ENCODE assay signal across 2 cellular contexts in genomic region chr3:169812844-169813677, GRCh38.
A peak's percentile ranks its signal among the peaks of the same experiment; 100 is the strongest.
TF ChIP-seq lines count a peak whose summit lies in the region.

LRRC34 (minus strand) TSS chr3:169812904; CDS start chr3:169812548, 356 bp downstream.
LRRIQ4 (plus strand) TSS chr3:169812870; CDS start chr3:169821922, 9,052 bp downstream.

TF ChIP-seq in HEK293, 187 proteins besides CTCF, POLR2A, EP300 and RAD21 (continued from another document):
- TF ChIP-seq ZNF585B (tag by site-specific recombination; IDR thresholded peaks at IDR 0.05) (peak; percentile 66), ZNF423 (tag by site-specific recombination; IDR thresholded peaks at IDR 0.05) (no peak), ZXDB (tag by site-specific recombination; IDR thresholded peaks at IDR 0.05) (no peak), BCL6B (tag by site-specific recombination; IDR thresholded peaks at IDR 0.05) (no peak), ZNF843 (tag by site-specific recombination; IDR thresholded peaks at IDR 0.05) (no peak), MEIS1 (CRISPR knock-in tag; IDR thresholded peaks at IDR 0.05; ENCODE audit: borderline replicate concordance) (no peak), ZNF211 (tag by site-specific recombination; IDR thresholded peaks at IDR 0.05; ENCODE audit: low read depth) (no peak), SP2 (tag by site-specific recombination; IDR thresholded peaks at IDR 0.05) (0 out of 2 replicates have a peak, but pooled peaks have one; percentile 44), ZNF488 (tag by site-specific recombination; IDR thresholded peaks at IDR 0.05) (no peak), ZNF777 (tag by site-specific recombination; IDR thresholded peaks at IDR 0.05; ENCODE audit: borderline replicate concordance) (no peak), ZNF335 (tag by site-specific recombination; conservative IDR thresholded peaks at IDR 0.05) (peak; percentile 1; the same call in 1 of the 2 replicates), ZNF140 (tag by site-specific recombination; IDR thresholded peaks at IDR 0.05) (no peak), ZNF24 (tag by site-specific recombination; IDR thresholded peaks at IDR 0.05) (no peak), IKZF3 (tag by site-specific recombination; IDR thresholded peaks at IDR 0.05) (peak; percentile 47; the same call in 1 of the 2 replicates), ZBTB8A (tag by site-specific recombination; IDR thresholded peaks at IDR 0.05) (no peak; the same call in 1 of the 2 replicates), ZBTB7A (tag by site-specific recombination; IDR thresholded peaks at IDR 0.05; ENCODE audit: low read depth) (no peak), ZBTB21 (tag by site-specific recombination; IDR thresholded peaks at IDR 0.05) (no peak), ZNF341 (tag by site-specific recombination; IDR thresholded peaks at IDR 0.05; ENCODE audit: low read depth) (peak; percentile 3; the same call in 1 of the 2 replicates), GLI4 (tag by site-specific recombination; IDR thresholded peaks at IDR 0.05) (no peak), ZNF629 (tag by site-specific recombination; IDR thresholded peaks at IDR 0.05) (0 out of 2 replicates have a peak, but pooled peaks have one; percentile 31), ZNF580 (tag by site-specific recombination; IDR thresholded peaks at IDR 0.05) (peak; percentile 77; the same call in 1 of the 2 replicates), ZNF449 (tag by site-specific recombination; IDR thresholded peaks at IDR 0.05) (0 out of 2 replicates have a peak, but pooled peaks have one; percentile 50), ZNF548 (tag by site-specific recombination; IDR thresholded peaks at IDR 0.05) (no peak), BCL11B (tag by site-specific recombination; IDR thresholded peaks at IDR 0.05; ENCODE audit: low read depth) (no peak), ZNF2 (tag by site-specific recombination; IDR thresholded peaks at IDR 0.05) (no peak)

TF ChIP-seq in GM12878, 131 proteins besides CTCF, POLR2A, EP300 and RAD21 (continued from another document):
- TF ChIP-seq NKRF (conservative IDR thresholded peaks at IDR 0.05) (no peak), NBN (IDR thresholded peaks at IDR 0.05) (no peak), SMARCA5 (IDR thresholded peaks at IDR 0.05) (peak; percentile 83), PAX5 (IDR thresholded peaks at IDR 0.05; ENCODE audit: borderline replicate concordance, low read depth, low read length) (no peak), RBBP5 (conservative IDR thresholded peaks at IDR 0.05) (no peak), MTA3 (IDR thresholded peaks at IDR 0.05; ENCODE audit: borderline replicate concordance, low read length) (peak; percentile 78; the same call in 1 of the 2 replicates), MYC (IDR thresholded peaks at IDR 0.05; ENCODE audit: insufficient read depth, insufficient read length, insufficient replicate concordance, low read length, severe bottlenecking) (no peak), NRF1 (conservative IDR thresholded peaks at IDR 0.05; ENCODE audit: low read depth, low read length) (peak; percentile 44), BACH1 (IDR thresholded peaks at IDR 0.05; ENCODE audit: borderline replicate concordance) (no peak), PBX3 (IDR thresholded peaks at IDR 0.05; ENCODE audit: insufficient replicate concordance, low read depth, low read length) (no peak)
